ENCODE assay signal across 15 cellular contexts in the genomic region with DNA sequence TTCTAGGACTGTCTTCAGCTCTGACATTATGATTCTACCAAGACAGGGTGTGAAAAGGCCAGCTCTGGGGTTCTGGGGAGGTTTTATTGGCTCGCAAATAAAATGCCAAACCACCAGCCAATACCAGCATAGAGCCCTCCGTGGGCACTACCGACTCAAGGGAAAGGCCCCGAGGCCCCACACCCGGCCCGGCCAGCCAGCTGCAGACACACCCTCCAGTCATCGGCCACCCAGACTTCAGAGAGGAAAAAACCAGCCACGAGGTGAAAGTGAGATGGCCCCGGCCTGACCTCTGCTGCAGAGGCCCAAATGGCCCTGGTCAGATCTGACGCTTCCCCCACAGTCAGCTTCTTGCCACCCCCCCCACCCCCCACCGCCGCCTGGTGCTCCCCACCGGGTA.
DNase-seq lines count a peak whose midpoint lies in the region; ATAC-seq, FAIRE-seq and TF ChIP-seq lines count a peak whose summit lies in the region.
"Had no signal": no experiment of that assay in that cellular context is flagged by ENCODE, and none has a peak within 500 bp of the region (broad histone marks: within the 10 kb centered on the region; RNA-seq: fewer than 3 reads in every experiment).

No MANE protein-coding gene starts in this region.

- no peak for ATAC-seq in GM18907 (IDR thresholded peaks at IDR 0.05; ENCODE audit: unreplicated experiment)

- H3K4me1 Mint-ChIP-seq in Calu3 (ENCODE audit: low read depth, unreplicated experiment), result peaks cover 19% of the 10 kb centered on the region

- H3K4me3 ChIP-seq in SJSA1 (no peak overlapping the region), kidney (ENCODE audit: low read length in 2 of 2) (no peak overlapping the region), spleen (no peak overlapping the region)
- H3K4me3 ChIP-seq: SJCRH30 had no signal

- H3K27ac ChIP-seq in SJSA1 (peak overlapping the region; percentile 91), kidney (ENCODE audit: low read depth in 2 of 2, low read length in 2 of 2) (peak overlapping the region in 1 of 2 donors; percentile 55), spleen (peak overlapping the region in 4 of 8 donors; percentile 37 to 71 (median 62))
- H3K27ac ChIP-seq: SJCRH30 had no signal

- H3K36me3 Mint-ChIP-seq in Calu3 (ENCODE audit: insufficient read depth, unreplicated experiment), result peaks cover 4% of the 10 kb centered on the region

- H3K4me3 Mint-ChIP-seq in Calu3 (ENCODE audit: low read depth, unreplicated experiment), result no peak overlapping the region
- H3K4me3 Mint-ChIP-seq: HFFc6 had no signal

- 41 to 83% (median 78%) methylated on average over 5 to 13 of the region's 13 CpGs for WGBS in spleen, 5 donors

- intact Hi-C loops in Calu3 (cut with micrococcal nuclease; ENCODE audit: unreplicated experiment), result no loop called here
- intact Hi-C loops in kidney (cut with DNase I), result no loop called here
- intact Hi-C loops in spleen (cut with DNase I; ENCODE audit: low total_unique reads), result no loop called here

- peaks cover 24% of the 10 kb centered on the region for H3K4me1 ChIP-seq in SJSA1 (replicated peaks)
- peaks cover 5 to 14% of the 10 kb centered on the region in 2 donors for H3K4me1 ChIP-seq in kidney (ENCODE audit: control insufficient read depth in 1 of 2, insufficient read depth in 1 of 2, low read depth in 1 of 2, low read length in 2 of 2)
- H3K4me1 ChIP-seq in spleen, result peaks cover 3 to 55% (median 37%) of the 10 kb centered on the region in 6 donors

- TF ChIP-seq CTCF in Calu3 (IDR thresholded peaks at IDR 0.05; ENCODE audit: unreplicated experiment) (no peak), kidney (IDR thresholded peaks at IDR 0.05; ENCODE audit: borderline replicate concordance, extremely low read depth, insufficient read depth) (no peak), spleen (IDR thresholded peaks at IDR 0.05 in 8 of 11, conservative IDR thresholded peaks at IDR 0.05 in 3 of 11) (no peak)

- CTCF ChIA-PET in Calu3 (lab: Charles Lee), result interaction anchor here (1.3 to 1.8 kb wide), 2 partner anchors 14 to 135 kb away, joined by 5 to 13 read pairs; no protein-coding TSS in a partner anchor

- H3K27ac Mint-ChIP-seq in Calu3 (ENCODE audit: unreplicated experiment), result peak overlapping the region; percentile 58
- H3K27ac Mint-ChIP-seq: HFFc6 had no signal

- FAIRE-seq in kidney (lab: Jason Lieb, UNC), result no peak
- FAIRE-seq: colon, GM18507 had no signal

- no peak for TF ChIP-seq POLR2A in spleen (IDR thresholded peaks at IDR 0.05)

- H3K27me3 Mint-ChIP-seq in Calu3 (ENCODE audit: unreplicated experiment), result peaks cover under 1% of the 10 kb centered on the region

- H3K9me3 Mint-ChIP-seq in Calu3 (ENCODE audit: low read depth, unreplicated experiment), result no peaks in the 10 kb centered on the region
- H3K9me3 Mint-ChIP-seq: HFFc6 had no signal

- H3K9me3 ChIP-seq in SJSA1 (replicated peaks) (no peaks in the 10 kb centered on the region), kidney (ENCODE audit: control insufficient read depth in 1 of 2, low read length in 2 of 2) (no peaks in the 10 kb centered on the region), spleen (no peaks in the 10 kb centered on the region)
- H3K9me3 ChIP-seq: SJCRH30 had no signal

- H3K9ac ChIP-seq in kidney (ENCODE audit: low read length in 2 of 2), result no peak overlapping the region

- H3K36me3 ChIP-seq in SJSA1 (no peaks in the 10 kb centered on the region), kidney (ENCODE audit: control insufficient read depth in 1 of 2, insufficient read depth in 2 of 2, low read length in 2 of 2) (no peaks in the 10 kb centered on the region), spleen (peaks cover 0 to 6% (median 0%) of the 10 kb centered on the region in 6 donors)
- H3K36me3 ChIP-seq: SJCRH30 had no signal

- DNase-seq in Calu3 (peak; percentile 28), SJSA1 (ENCODE audit: low read depth in 1 of 2, low spot score in 2 of 2) (peak; percentile 50 to 73), kidney (peak; percentile 58), spleen (peak; percentile 65), T-helper 2 cell (no peak), COLO668 (lab: John Stamatoyannopoulos, UW; ENCODE audit: unreplicated experiment) (no peak)
- DNase-seq in stimulated activated CD4-positive, alpha-beta T cell treated with anti-CD3 and anti-CD28 coated beads, Interleukin-4, amount 100 ng/mL, for 1 hour, result no peak
- DNase-seq: activated CD8-positive, alpha-beta memory T cell treated with anti-CD3 and anti-CD28 coated beads, Interleukin-2, amount 50 U/mL, for 48 hours; foreskin melanocyte; HFFc6; NCI-H1436 treated with DMSO at 0.1 percent for 48 hours; SJCRH30 had no signal

- BruUV-seq in Calu3 (replicated peaks; lab: Mats Ljungman, UMichigan), result no TSS peak

- H3K27me3 ChIP-seq in SJSA1 (replicated peaks) (no peaks in the 10 kb centered on the region), spleen (replicated peaks in 1 of 7) (no peaks in the 10 kb centered on the region)
- H3K27me3 ChIP-seq: SJCRH30 had no signal

Comparison
In these comparisons a context has a peak if more than half of its experiments do, and no peak if none do; other contexts are left out.
1. DNase-seq: peak in Calu3 (single experiment), SJSA1 (2 of 2), kidney (single experiment) and spleen (single experiment); none in T-helper 2 cell (0 of 5), COLO668 (single experiment) and stimulated activated CD4-positive, alpha-beta T cell treated with anti-CD3 and anti-CD28 coated beads, Interleukin-4, amount 100 ng/mL, for 1 hour (single experiment).